In the genomic region with DNA sequence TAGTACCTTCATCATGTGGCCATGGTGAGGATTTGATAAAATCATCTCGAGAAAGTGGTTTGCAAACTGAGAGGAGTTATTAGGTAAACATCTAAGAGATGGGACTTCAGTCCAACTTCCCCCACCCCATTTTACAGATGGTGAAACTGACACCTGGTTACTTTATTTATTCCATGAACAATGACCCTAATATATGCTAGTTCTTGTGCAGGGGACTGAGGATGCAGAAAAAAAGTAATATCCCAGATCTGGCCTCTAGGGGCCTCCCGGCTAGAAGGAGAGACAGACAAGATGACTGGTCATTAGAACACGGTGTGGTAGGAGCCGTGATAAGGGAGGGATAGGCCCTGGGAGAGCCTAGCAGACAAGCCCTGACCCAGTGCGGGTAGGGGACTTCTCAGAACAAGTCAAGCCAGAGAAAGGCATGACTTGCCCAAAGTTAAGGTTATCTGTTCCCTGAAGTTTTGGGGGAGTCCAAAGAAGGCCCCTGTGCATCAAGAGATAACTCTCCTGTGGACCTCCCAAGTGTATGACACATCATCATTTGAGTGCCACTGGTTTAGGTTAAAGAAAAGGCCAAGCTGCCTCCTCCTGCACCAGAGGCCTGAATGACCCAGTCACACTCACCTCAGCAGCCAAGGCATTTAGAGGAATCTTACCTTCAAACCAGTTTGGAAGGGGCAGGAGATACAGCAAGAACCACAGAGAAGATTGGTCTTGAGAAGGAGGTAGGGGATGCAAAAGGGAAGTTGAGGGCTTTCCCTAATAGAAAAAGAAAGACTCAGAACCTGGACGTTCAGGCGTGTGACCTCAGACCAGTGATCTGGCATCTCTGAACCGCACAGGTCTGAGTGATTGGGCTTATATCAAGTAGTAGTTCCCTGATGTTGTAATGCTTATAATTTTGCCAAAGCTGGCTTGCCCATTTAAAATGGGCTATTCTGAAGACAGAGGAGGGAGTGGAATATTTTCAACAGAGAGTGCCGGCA, we compare ENCODE assay signal across 8 cellular contexts. TPM values are rescaled to one million over a fixed set of nuclear protein-coding genes. Genes with fewer than 3 reads are reported as not detected.
DNase-seq lines count a peak whose midpoint lies in the region; ATAC-seq and TF ChIP-seq lines count a peak whose summit lies in the region.

No MANE protein-coding gene starts in this region.

- DNase-seq in Ammon's horn (ENCODE audit: low spot score) (peak; percentile 42), PC-9 (no peak), fibroblast of mammary gland (ENCODE audit: low read depth) (peak; percentile 26), pons (ENCODE audit: low spot score) (peak; percentile 49), GDM1 (lab: John Stamatoyannopoulos, UW) (no peak), middle frontal gyrus (ENCODE audit: extremely low spot score, low spot score) (no peak)

- no peaks in the 10 kb centered on the region for H3F3A ChIP-seq in PC-9 (ENCODE audit: insufficient read depth, low read depth)

- H2AFZ ChIP-seq in PC-9 = no peak overlapping the region

- no peak overlapping the region for H3K4me3 ChIP-seq in PC-9
- H3K4me3 ChIP-seq in fibroblast of mammary gland (ENCODE audit: control insufficient read depth, low read depth, low read length) = no peak overlapping the region

- H3K79me2 ChIP-seq in PC-9 (ENCODE audit: low read depth) = no peaks in the 10 kb centered on the region

- H3K27ac ChIP-seq in PC-9 = no peak overlapping the region

- intact Hi-C loops in PC-9 (cut with micrococcal nuclease; ENCODE audit: unreplicated experiment) = no loop called here

- no peaks in the 10 kb centered on the region for H3K36me3 ChIP-seq in PC-9 (ENCODE audit: low read depth)

- CTCF ChIA-PET in PC-9 (lab: Charles Lee) = no interaction called here

- no peaks in the 10 kb centered on the region for H3K4me1 ChIP-seq in PC-9 (replicated peaks; ENCODE audit: insufficient read depth)

- TF ChIP-seq CTCF in PC-9 (conservative IDR thresholded peaks at IDR 0.05) = peak; percentile 65
- peak; percentile 54 for TF ChIP-seq CTCF in fibroblast of mammary gland (conservative IDR thresholded peaks at IDR 0.05; ENCODE audit: control insufficient read depth, insufficient read depth, low read depth, low read length)

- POLR2A ChIA-PET in PC-9 (lab: Charles Lee; ENCODE audit: unreplicated experiment) = no interaction called here

- no peaks in the 10 kb centered on the region for H3K9me2 ChIP-seq in PC-9 (ENCODE audit: insufficient read depth)

- no TSS peak for BruUV-seq in PC-9 (replicated peaks; lab: Mats Ljungman, UMichigan)

- ATAC-seq in GM19351 (IDR thresholded peaks at IDR 0.05; ENCODE audit: unreplicated experiment) = peak; percentile 44
- no peak for ATAC-seq in HG02840 (IDR thresholded peaks at IDR 0.05; ENCODE audit: low FRiP score, unreplicated experiment)

- H3K27me3 ChIP-seq in PC-9 (ENCODE audit: insufficient read depth, low read depth) = peaks cover 79% of the 10 kb centered on the region

- H3K4me2 ChIP-seq in PC-9 = no peak overlapping the region

- H3K9me3 ChIP-seq in PC-9 (ENCODE audit: insufficient read depth, low read depth) = no peaks in the 10 kb centered on the region

- H4K20me1 ChIP-seq in PC-9 (ENCODE audit: insufficient read depth) = no peaks in the 10 kb centered on the region

RNA-seq across cellular contexts. Expression of a gene that starts 1.6 kb away (rescaled TPM):
- total RNA-seq in PC-9 (2021) = not detected in 2 replicates

Comparison
In these comparisons a context has a peak if more than half of its experiments do, and no peak if none do; other contexts are left out.
1. DNase-seq: peak in Ammon's horn (single experiment), fibroblast of mammary gland (single experiment) and pons (single experiment); none in PC-9 (0 of 2), GDM1 (single experiment) and middle frontal gyrus (single experiment).